1 cellular context compared by ENCODE assay signal in genomic region chr5:176386491-176386890, GRCh38.
TF ChIP-seq lines count a peak whose summit lies in the region.

No MANE protein-coding gene starts in this region.

TF ChIP-seq in GM23338, 12 proteins besides CTCF, POLR2A, EP300 and RAD21:
- TF ChIP-seq POLR2AphosphoS5 (IDR thresholded peaks at IDR 0.05; ENCODE audit: low read depth) (no peak), CREB1 (CRISPR knock-in tag; IDR thresholded peaks at IDR 0.05; ENCODE audit: low read depth) (no peak), ZNF462 (CRISPR knock-in tag; IDR thresholded peaks at IDR 0.05) (no peak), EZH2 (IDR thresholded peaks at IDR 0.05; ENCODE audit: low read depth, unreplicated experiment) (no peak), EZH2phosphoT487 (IDR thresholded peaks at IDR 0.05; ENCODE audit: unreplicated experiment) (no peak), NANOG (IDR thresholded peaks at IDR 0.05; ENCODE audit: borderline replicate concordance) (no peak), STAT1 (IDR thresholded peaks at IDR 0.05; ENCODE audit: unreplicated experiment) (no peak), ZNF331 (CRISPR knock-in tag; IDR thresholded peaks at IDR 0.05; ENCODE audit: low read depth) (no peak), ETS1 (IDR thresholded peaks at IDR 0.05) (no peak), ZNF114 (CRISPR knock-in tag; IDR thresholded peaks at IDR 0.05) (no peak), JUNB (IDR thresholded peaks at IDR 0.05; ENCODE audit: unreplicated experiment) (no peak), REST (IDR thresholded peaks at IDR 0.05; ENCODE audit: unreplicated experiment) (no peak)
